ENCODE assay signal across 9 cellular contexts in genomic region chr6:36692220-36692619, GRCh38.
DNase-seq lines count a peak whose midpoint lies in the region; ATAC-seq lines count a peak whose summit lies in the region.
"Had no signal": no experiment of that assay in that cellular context is flagged by ENCODE, and none has a peak within 500 bp of the region (broad histone marks: within the 10 kb centered on the region; RNA-seq: fewer than 3 reads in every experiment).

No MANE protein-coding gene starts in this region.

- peak; percentile 31 for DNase-seq in activated gamma-delta T cell treated with Interleukin-2 at 50 U/mL for 16 hours
- DNase-seq in activated gamma-delta T cell (lab: John Stamatoyannopoulos, UW) = no peak
- DNase-seq in activated T-cell treated with anti-CD3 and anti-CD28 coated beads, Interleukin-2, amount 50 U/mL, for 48 hours = peak; percentile 40 to 43
- DNase-seq in stimulated activated naive B cell treated with anti-CD40 and anti-IgM and Interleukin-4, amounts not matched to agents 10 μg/mL and 1 μg/mL and 100 μg/mL, for 72 hours = peak; percentile 63
- no peak for DNase-seq in kidney glomerular epithelial cell (lab: John Stamatoyannopoulos, UW)
- no peak for DNase-seq in superior temporal gyrus (ENCODE audit: extremely low spot score)
- DNase-seq: brain microvascular endothelial cell had no signal

- H3K4me1 Mint-ChIP-seq in stimulated activated naive B cell treated with anti-CD40 and anti-IgM and Interleukin-4, amounts not matched to agents 10 μg/mL and 1 μg/mL and 100 μg/mL, for 72 hours = peaks cover 58 to 87% of the 10 kb centered on the region in 2 donors

- H3K9me3 Mint-ChIP-seq in stimulated activated naive B cell treated with anti-CD40 and anti-IgM and Interleukin-4, amounts not matched to agents 10 μg/mL and 1 μg/mL and 100 μg/mL, for 72 hours = peaks cover 5 to 11% of the 10 kb centered on the region in 2 donors

- ATAC-seq in HG03469 (IDR thresholded peaks at IDR 0.05; ENCODE audit: unreplicated experiment) (peak; percentile 49), GM18502 (IDR thresholded peaks at IDR 0.05; ENCODE audit: poor library complexity, unreplicated experiment) (no peak)
- peak; percentile 99 for ATAC-seq in stimulated activated naive B cell treated with anti-CD40 and anti-IgM and Interleukin-4, amounts not matched to agents 10 μg/mL and 1 μg/mL and 100 μg/mL, for 72 hours (replicated peaks)

- H3K27me3 Mint-ChIP-seq in stimulated activated naive B cell treated with anti-CD40 and anti-IgM and Interleukin-4, amounts not matched to agents 10 μg/mL and 1 μg/mL and 100 μg/mL, for 72 hours = no peaks in the 10 kb centered on the region

- peaks cover 12 to 23% of the 10 kb centered on the region in 2 donors for H3K36me3 Mint-ChIP-seq in stimulated activated naive B cell treated with anti-CD40 and anti-IgM and Interleukin-4, amounts not matched to agents 10 μg/mL and 1 μg/mL and 100 μg/mL, for 72 hours

- H3K27ac Mint-ChIP-seq in stimulated activated naive B cell treated with anti-CD40 and anti-IgM and Interleukin-4, amounts not matched to agents 10 μg/mL and 1 μg/mL and 100 μg/mL, for 72 hours = peak overlapping the region; percentile 92

- no peak overlapping the region for H3K4me3 Mint-ChIP-seq in stimulated activated naive B cell treated with anti-CD40 and anti-IgM and Interleukin-4, amounts not matched to agents 10 μg/mL and 1 μg/mL and 100 μg/mL, for 72 hours

Comparison
In these comparisons a context has a peak if more than half of its experiments do, and no peak if none do; other contexts are left out.
1. DNase-seq: peak in activated gamma-delta T cell treated with Interleukin-2 at 50 U/mL for 16 hours (single experiment), activated T-cell treated with anti-CD3 and anti-CD28 coated beads, Interleukin-2, amount 50 U/mL, for 48 hours (2 of 2) and stimulated activated naive B cell treated with anti-CD40 and anti-IgM and Interleukin-4, amounts not matched to agents 10 μg/mL and 1 μg/mL and 100 μg/mL, for 72 hours (single experiment); none in activated gamma-delta T cell (single experiment), kidney glomerular epithelial cell (single experiment) and superior temporal gyrus (single experiment).